28 cellular contexts compared by ENCODE assay signal in genomic region chr4:156783963-156784362, GRCh38.
"Had no signal": no experiment of that assay in that cellular context is flagged by ENCODE, and none has a peak within 500 bp of the region (broad histone marks: within the 10 kb centered on the region; RNA-seq: fewer than 3 reads in every experiment).

No MANE protein-coding gene starts in this region.

- H3K4me3 Mint-ChIP-seq: dendritic cell treated with granulocyte-macrophage colony-stimulating factor and Interleukin-4, amounts not matched to agents 40 ng/mL and 50 ng/mL, for 4 days; effector memory CD8-positive, alpha-beta T cell; endodermal cell; immature natural killer cell; memory B cell; mesothelial cell of epicardium; naive B cell; naive thymus-derived CD8-positive, alpha-beta T cell had no signal

- H2AFZ ChIP-seq: hepatocyte had no signal

- ATAC-seq: effector memory CD8-positive, alpha-beta T cell; esophagus mucosa; gastrocnemius medialis; heart left ventricle; left cardiac atrium; left lung; left ventricle myocardium superior; lower lobe of right lung; mucosa of descending colon; naive thymus-derived CD8-positive, alpha-beta T cell had no signal

- H3K27me3 ChIP-seq: colonic mucosa, esophagus squamous epithelium, gastrocnemius medialis, heart left ventricle, hepatocyte, left lung had no signal

- H3K36me3 ChIP-seq: colonic mucosa, esophagus squamous epithelium, gastrocnemius medialis, heart left ventricle, left lung, lower lobe of right lung had no signal

- H3K36me3 Mint-ChIP-seq: memory B cell; naive B cell; naive thymus-derived CD8-positive, alpha-beta T cell had no signal

- H3K4me1 ChIP-seq: colonic mucosa, lower lobe of right lung had no signal

- H3K27ac Mint-ChIP-seq: dendritic cell treated with granulocyte-macrophage colony-stimulating factor and Interleukin-4, amounts not matched to agents 40 ng/mL and 50 ng/mL, for 4 days; effector memory CD8-positive, alpha-beta T cell; endodermal cell; immature natural killer cell; memory B cell; mesothelial cell of epicardium; naive B cell; naive thymus-derived CD8-positive, alpha-beta T cell had no signal

- H3K79me2 ChIP-seq: hepatocyte had no signal

- H3K4me1 Mint-ChIP-seq: immature natural killer cell; memory B cell; naive B cell; naive thymus-derived CD8-positive, alpha-beta T cell had no signal

- H3K4me2 ChIP-seq: hepatocyte had no signal

- H3K9me3 Mint-ChIP-seq: endodermal cell had no signal

- H3K4me3 ChIP-seq: colonic mucosa, esophagus squamous epithelium, gastrocnemius medialis, heart left ventricle, hepatocyte, left lung, lower lobe of right lung, mucosa of descending colon had no signal

- H3K27me3 Mint-ChIP-seq: dendritic cell treated with granulocyte-macrophage colony-stimulating factor and Interleukin-4, amounts not matched to agents 40 ng/mL and 50 ng/mL, for 4 days; effector memory CD8-positive, alpha-beta T cell; memory B cell; naive B cell had no signal

- DNase-seq: colonic mucosa; cortex of kidney; effector CD8-positive, alpha-beta T cell; effector memory CD8-positive, alpha-beta T cell; endodermal cell; erythroblast; esophagus squamous epithelium; foreskin fibroblast; foreskin melanocyte; gastrocnemius medialis; heart left ventricle; hypothalamus; immature natural killer cell; islet precursor cell; kidney; kidney glomerular epithelial cell; left cardiac atrium; left lung; left ventricle myocardium superior; lower lobe of right lung; mucosa of descending colon; naive B cell; naive thymus-derived CD8-positive, alpha-beta T cell had no signal

- H3K27ac ChIP-seq: colonic mucosa, esophagus squamous epithelium, gastrocnemius medialis, heart left ventricle, hepatocyte, left lung, lower lobe of right lung had no signal

- H3K9me3 ChIP-seq: colonic mucosa, esophagus squamous epithelium, gastrocnemius medialis, heart left ventricle, left lung, lower lobe of right lung, mucosa of descending colon had no signal
